1 cellular context compared by ENCODE assay signal in genomic region chr15:98735895-98736617, GRCh38.
TF ChIP-seq lines count a peak whose summit lies in the region.

No MANE protein-coding gene starts in this region.

TF ChIP-seq in IMR-90, 13 proteins besides CTCF, POLR2A, EP300 and RAD21:
- no peak for TF ChIP-seq MXI1 (IDR thresholded peaks at IDR 0.05; ENCODE audit: borderline replicate concordance, low read depth, low read length)
- TF ChIP-seq CHD1 (IDR thresholded peaks at IDR 0.05; ENCODE audit: low read depth, low read length) = no peak
- no peak for TF ChIP-seq MAZ (IDR thresholded peaks at IDR 0.05; ENCODE audit: borderline replicate concordance, low read depth, low read length)
- TF ChIP-seq MAFK (IDR thresholded peaks at IDR 0.05; ENCODE audit: low read depth, low read length) = no peak
